In the genomic region with DNA sequence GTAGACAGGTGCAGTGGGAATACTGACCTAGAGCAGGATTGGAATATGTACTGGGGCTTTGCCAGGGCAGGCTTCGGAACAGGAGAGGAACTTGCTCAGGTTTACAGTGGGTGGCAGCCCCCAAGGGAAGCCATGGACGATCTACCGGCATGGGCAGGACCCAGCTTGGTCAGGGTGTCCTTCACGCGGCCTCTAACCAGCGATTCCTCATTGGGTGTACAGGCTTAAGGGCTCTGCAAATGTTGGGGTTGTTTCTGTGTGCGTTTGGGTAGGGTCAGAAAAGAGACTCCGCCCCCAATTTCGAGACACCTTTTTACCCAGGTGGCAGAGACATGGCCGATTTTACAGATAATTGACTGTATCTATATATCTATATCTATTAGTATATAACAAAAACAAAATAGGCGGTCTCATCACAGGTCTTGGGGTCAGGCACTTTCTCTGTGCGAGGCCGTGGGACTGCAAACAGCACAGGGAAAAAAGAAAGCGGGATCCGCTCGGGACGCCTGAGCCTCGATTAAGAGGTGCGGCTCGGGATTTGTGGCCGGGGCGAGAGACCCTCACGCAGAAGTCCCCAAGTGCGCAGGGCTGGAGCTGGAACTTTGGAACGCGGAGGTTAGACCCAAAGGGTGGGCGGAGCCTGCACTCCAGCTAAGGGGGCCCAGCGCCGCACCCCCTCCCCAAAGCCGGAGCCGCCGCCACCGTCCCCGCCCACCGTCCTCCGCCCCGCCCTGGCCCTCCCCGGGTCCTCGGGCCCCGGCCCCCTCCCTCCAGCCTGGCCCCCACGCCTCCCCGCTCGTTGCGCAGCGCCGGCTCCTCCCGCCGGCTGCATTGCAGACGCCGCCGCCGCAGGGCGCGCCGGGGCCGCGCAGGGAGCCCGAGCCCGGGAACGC, we compare ENCODE assay signal across 8 cellular contexts.
DNase-seq lines count a peak whose midpoint lies in the region; ATAC-seq, FAIRE-seq and TF ChIP-seq lines count a peak whose summit lies in the region.

No MANE protein-coding gene starts in this region.

- H3K23ac ChIP-seq in trophoblast cell (ENCODE audit: low read length) = no peak overlapping the region

- H2AFZ ChIP-seq in trophoblast cell (ENCODE audit: insufficient read depth, low read length, poor library complexity) = no peak overlapping the region

- no peaks in the 10 kb centered on the region for H3K9me3 Mint-ChIP-seq in effector memory CD8-positive, alpha-beta T cell

- H2BK12ac ChIP-seq in trophoblast cell (ENCODE audit: low read length) = no peak overlapping the region

- WGBS in trophoblast cell (ENCODE audit: extremely low coverage, insufficient coverage, insufficient read length) = no CpG with 5 or more reads among the region's 60 CpGs

- FAIRE-seq in GM12891 (lab: Jason Lieb, UNC) = no peak

- no peak overlapping the region for H2AK5ac ChIP-seq in trophoblast cell (ENCODE audit: low read length)

- POLR2A ChIA-PET in HEK293 (lab: Yijun Ruan, JAX) = interaction anchor here (0.6 to 2.6 kb wide), 12 partner anchors 8 to 237 kb away, joined by 3 to 25 read pairs (median 4); partner anchors contain the start of gene TNFRSF9

- H3K18ac ChIP-seq in trophoblast cell (ENCODE audit: low read length) = no peak overlapping the region

- peak overlapping the region; percentile 70 for H3K4me2 ChIP-seq in trophoblast cell (ENCODE audit: low read length)

- no peak overlapping the region for H2BK5ac ChIP-seq in trophoblast cell (ENCODE audit: low read depth, low read length, poor library complexity)

- peak overlapping the region; percentile 68 for H4K8ac ChIP-seq in trophoblast cell (ENCODE audit: low read depth, low read length)

- no peak for DNase-seq in Peyer's patch
- DNase-seq in effector memory CD8-positive, alpha-beta T cell = peak in 2 of 3 experiments; percentile 21 to 28
- no peak for DNase-seq in trophoblast cell
- no peak for DNase-seq in NK-92 (lab: John Stamatoyannopoulos, UW; ENCODE audit: unreplicated experiment)
- no peak for DNase-seq in HuH-7.5 (ENCODE audit: low spot score)
- no peak for DNase-seq in GM12891 (ENCODE audit: insufficient read length, low spot score)

- H3K4me3 ChIP-seq in HEK293 (ENCODE audit: low read depth, low read length) = peak overlapping the region; percentile 21
- H3K4me3 ChIP-seq in Peyer's patch = peak overlapping the region in 3 of 4 donors; percentile 53 to 63 (median 58)
- peak overlapping the region; percentile 74 for H3K4me3 ChIP-seq in trophoblast cell (ENCODE audit: low read depth, low read length)

- TF ChIP-seq CTCF in HEK293 (tag by site-specific recombination; IDR thresholded peaks at IDR 0.05) (no peak), Peyer's patch (IDR thresholded peaks at IDR 0.05) (no peak)

- H3K36me3 ChIP-seq in HEK293 (ENCODE audit: control insufficient read depth in 2 of 2, insufficient read depth in 1 of 2, low read length in 2 of 2) (no peaks in the 10 kb centered on the region), Peyer's patch (no peaks in the 10 kb centered on the region), trophoblast cell (ENCODE audit: control insufficient read depth in 1 of 2, insufficient read depth in 2 of 2, low read length in 2 of 2) (no peaks in the 10 kb centered on the region)

- H3K4me1 ChIP-seq in HEK293 (ENCODE audit: control insufficient read depth, insufficient read depth, low read length) (no peaks in the 10 kb centered on the region), Peyer's patch (peaks cover 0 to 13% (median 0%) of the 10 kb centered on the region in 4 donors), trophoblast cell (ENCODE audit: control insufficient read depth in 1 of 2, insufficient read depth in 2 of 2, low read length in 2 of 2) (peaks cover 3 to 4% of the 10 kb centered on the region in 2 experiments)

- peak overlapping the region in 1 of 2 donors; percentile 57 for H3K27ac Mint-ChIP-seq in effector memory CD8-positive, alpha-beta T cell

- H2BK120ac ChIP-seq in trophoblast cell (ENCODE audit: insufficient read depth, low read length, poor library complexity) = no peak overlapping the region

- H3K9me3 ChIP-seq in HEK293 (ENCODE audit: control insufficient read depth, insufficient read depth, low read depth, low read length) (no peaks in the 10 kb centered on the region), Peyer's patch (no peaks in the 10 kb centered on the region), trophoblast cell (ENCODE audit: insufficient read depth, low read depth, low read length) (peaks cover 3% of the 10 kb centered on the region)

- ATAC-seq in effector memory CD8-positive, alpha-beta T cell (replicated peaks) = peak; percentile 28
- ATAC-seq in GM18511 (IDR thresholded peaks at IDR 0.05; ENCODE audit: unreplicated experiment) = no peak

- peak overlapping the region; percentile 79 to 84 for H3K4me3 Mint-ChIP-seq in effector memory CD8-positive, alpha-beta T cell

- H3K4me1 Mint-ChIP-seq in effector memory CD8-positive, alpha-beta T cell (ENCODE audit: low read depth in 2 of 2) = peaks cover 18 to 32% of the 10 kb centered on the region in 2 donors

- no peak overlapping the region for H3K9ac ChIP-seq in trophoblast cell (ENCODE audit: low read length)

- peaks cover 33 to 48% of the 10 kb centered on the region in 2 donors for H3K27me3 Mint-ChIP-seq in effector memory CD8-positive, alpha-beta T cell

- H3K27me3 ChIP-seq in Peyer's patch (no peaks in the 10 kb centered on the region), trophoblast cell (ENCODE audit: insufficient read depth, low read length) (peaks cover 22% of the 10 kb centered on the region)

- peak overlapping the region; percentile 36 for H4K12ac ChIP-seq in trophoblast cell (ENCODE audit: low read depth, low read length)

- H3K27ac ChIP-seq in HEK293 (ENCODE audit: extremely low read depth, low read depth, low read length) = no peak overlapping the region; the same call in 1 of the 2 replicates
- H3K27ac ChIP-seq in Peyer's patch = no peak overlapping the region
- H3K27ac ChIP-seq in trophoblast cell (ENCODE audit: low read depth, low read length) = no peak overlapping the region

- no peak overlapping the region for H3K4ac ChIP-seq in trophoblast cell (ENCODE audit: low read depth, low read length)

- no peaks in the 10 kb centered on the region for H3K79me2 ChIP-seq in trophoblast cell (ENCODE audit: control insufficient read depth, insufficient read depth, low read length, poor library complexity)

- TF ChIP-seq POLR2A in Peyer's patch (IDR thresholded peaks at IDR 0.05) (no peak), GM12891 (IDR thresholded peaks at IDR 0.05; ENCODE audit: low read depth, low read length) (no peak)

- CTCF ChIA-PET in HEK293 (lab: Yijun Ruan, JAX) = interaction anchor here (0.6 to 4.0 kb wide), 6 partner anchors 34 to 618 kb away, joined by 3 to 14 read pairs (median 5); no protein-coding TSS in a partner anchor

- H4K91ac ChIP-seq in trophoblast cell (ENCODE audit: low read depth, low read length) = peak overlapping the region; percentile 61

- peaks cover 15% of the 10 kb centered on the region for H3K36me3 Mint-ChIP-seq in effector memory CD8-positive, alpha-beta T cell (ENCODE audit: insufficient read depth)

- H3K14ac ChIP-seq in trophoblast cell (ENCODE audit: low read length) = no peak overlapping the region

- H3K79me1 ChIP-seq in trophoblast cell (ENCODE audit: low read length) = peaks cover 4% of the 10 kb centered on the region

TF ChIP-seq in HEK293, 187 proteins besides CTCF, POLR2A, EP300 and RAD21 (continues in another document):
- TF ChIP-seq GLIS1 (tag by site-specific recombination; IDR thresholded peaks at IDR 0.05) (no peak), ZNF600 (tag by site-specific recombination; IDR thresholded peaks at IDR 0.05) (peak; percentile 42; the same call in 1 of the 2 replicates), SP2 (tag by site-specific recombination; IDR thresholded peaks at IDR 0.05) (0 out of 2 replicates have a peak, but pooled peaks have one; percentile 14), ZNF660 (tag by site-specific recombination; IDR thresholded peaks at IDR 0.05) (no peak)
- TF ChIP-seq, protein P1, sequence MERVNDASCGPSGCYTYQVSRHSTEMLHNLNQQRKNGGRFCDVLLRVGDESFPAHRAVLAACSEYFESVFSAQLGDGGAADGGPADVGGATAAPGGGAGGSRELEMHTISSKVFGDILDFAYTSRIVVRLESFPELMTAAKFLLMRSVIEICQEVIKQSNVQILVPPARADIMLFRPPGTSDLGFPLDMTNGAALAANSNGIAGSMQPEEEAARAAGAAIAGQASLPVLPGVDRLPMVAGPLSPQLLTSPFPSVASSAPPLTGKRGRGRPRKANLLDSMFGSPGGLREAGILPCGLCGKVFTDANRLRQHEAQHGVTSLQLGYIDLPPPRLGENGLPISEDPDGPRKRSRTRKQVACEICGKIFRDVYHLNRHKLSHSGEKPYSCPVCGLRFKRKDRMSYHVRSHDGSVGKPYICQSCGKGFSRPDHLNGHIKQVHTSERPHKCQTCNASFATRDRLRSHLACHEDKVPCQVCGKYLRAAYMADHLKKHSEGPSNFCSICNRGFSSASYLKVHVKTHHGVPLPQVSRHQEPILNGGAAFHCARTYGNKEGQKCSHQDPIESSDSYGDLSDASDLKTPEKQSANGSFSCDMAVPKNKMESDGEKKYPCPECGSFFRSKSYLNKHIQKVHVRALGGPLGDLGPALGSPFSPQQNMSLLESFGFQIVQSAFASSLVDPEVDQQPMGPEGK (tag by site-specific recombination; IDR thresholded peaks at IDR 0.05) = peak; percentile 12; the same call in 1 of the 2 replicates

TF ChIP-seq in GM12891, 5 proteins besides CTCF, POLR2A, EP300 and RAD21:
- TF ChIP-seq SPI1 (IDR thresholded peaks at IDR 0.05; ENCODE audit: low read depth, low read length) (no peak), POU2F2 (IDR thresholded peaks at IDR 0.05; ENCODE audit: low read depth, low read length) (no peak), TAF1 (IDR thresholded peaks at IDR 0.05; ENCODE audit: low read depth, low read length) (no peak), PAX5 (IDR thresholded peaks at IDR 0.05; ENCODE audit: insufficient read depth, low read length, severe bottlenecking) (no peak), POLR2AphosphoS5 (IDR thresholded peaks at IDR 0.05; ENCODE audit: low read depth, low read length) (no peak)

Comparison
In these comparisons a context has a peak if more than half of its experiments do, and no peak if none do; other contexts are left out.
1. H3K4me3 ChIP-seq: peak in every context shown above with its lines; median percentile 74 in trophoblast cell; 58 in Peyer's patch; 21 in HEK293.
2. DNase-seq: peak in effector memory CD8-positive, alpha-beta T cell (2 of 3); none in Peyer's patch (0 of 3), trophoblast cell (0 of 2), NK-92 (single experiment), HuH-7.5 (single experiment) and GM12891 (single experiment).